19 cellular contexts compared by ENCODE assay signal in genomic region chr7:36245900-36246299, GRCh38.
DNase-seq lines count a peak whose midpoint lies in the region; ATAC-seq and TF ChIP-seq lines count a peak whose summit lies in the region.
"Had no signal": no experiment of that assay in that cellular context is flagged by ENCODE, and none has a peak within 500 bp of the region (broad histone marks: within the 10 kb centered on the region; RNA-seq: fewer than 3 reads in every experiment).

No MANE protein-coding gene starts in this region.

- H3K4me1 ChIP-seq in heart left ventricle (peaks cover 0 to 23% (median 8%) of the 10 kb centered on the region in 12 donors), right atrium auricular region (peaks cover 0 to 6% of the 10 kb centered on the region in 2 donors), neuronal stem cell (ENCODE audit: control insufficient read depth in 2 of 2, insufficient read depth in 1 of 2, low read depth in 1 of 2, low read length in 2 of 2) (no peaks in the 10 kb centered on the region), aorta (ENCODE audit: control insufficient read depth in 1 of 2, insufficient read depth in 2 of 2, low read length in 2 of 2) (peaks cover 0 to 4% of the 10 kb centered on the region in 2 donors), Peyer's patch (no peaks in the 10 kb centered on the region)

- H3K9me3 ChIP-seq in heart left ventricle: no peaks in the 10 kb centered on the region
- no peaks in the 10 kb centered on the region for H3K9me3 ChIP-seq in right atrium auricular region
- no peaks in the 10 kb centered on the region for H3K9me3 ChIP-seq in neuronal stem cell (replicated peaks in 1 of 2; ENCODE audit: control insufficient read depth in 2 of 2, insufficient read depth in 1 of 2, low read depth in 1 of 2, low read length in 2 of 2)
- H3K9me3 ChIP-seq in aorta (ENCODE audit: control insufficient read depth, low read length): no peaks in the 10 kb centered on the region
- H3K9me3 ChIP-seq in Peyer's patch: no peaks in the 10 kb centered on the region

- H3K4ac ChIP-seq in neuronal stem cell (ENCODE audit: low read length): no peak overlapping the region

- no peak for TF ChIP-seq POLR2A in heart left ventricle (IDR thresholded peaks at IDR 0.05)
- TF ChIP-seq POLR2A in Peyer's patch (IDR thresholded peaks at IDR 0.05): no peak

- no peak overlapping the region for H3K9ac ChIP-seq in neuronal stem cell (ENCODE audit: low read depth, low read length, poor library complexity)

- TF ChIP-seq CTCF in heart left ventricle (IDR thresholded peaks at IDR 0.05): no peak
- TF ChIP-seq CTCF in right atrium auricular region (IDR thresholded peaks at IDR 0.05): no peak
- no peak for TF ChIP-seq CTCF in coronary artery (IDR thresholded peaks at IDR 0.05)
- no peak for TF ChIP-seq CTCF in Peyer's patch (IDR thresholded peaks at IDR 0.05)

- H2BK120ac ChIP-seq in neuronal stem cell (ENCODE audit: low read depth, low read length): no peak overlapping the region

- no peak overlapping the region for H3K4me3 ChIP-seq in heart left ventricle
- no peak overlapping the region for H3K4me3 ChIP-seq in right atrium auricular region
- no peak overlapping the region for H3K4me3 ChIP-seq in coronary artery
- no peak overlapping the region for H3K4me3 ChIP-seq in neuronal stem cell (ENCODE audit: low read length in 2 of 2)
- H3K4me3 ChIP-seq in aorta (ENCODE audit: low read length in 2 of 2): no peak overlapping the region
- H3K4me3 ChIP-seq in Peyer's patch: no peak overlapping the region

- intact Hi-C loops in heart left ventricle (cut with DNase I) (no loop called here), aorta (cut with DNase I) (no loop called here)

- H3K27me3 ChIP-seq in heart left ventricle (no peaks in the 10 kb centered on the region), right atrium auricular region (no peaks in the 10 kb centered on the region), neuronal stem cell (ENCODE audit: control insufficient read depth in 3 of 3, insufficient read depth in 3 of 3, low read depth in 1 of 3, low read length in 3 of 3) (no peaks in the 10 kb centered on the region), aorta (ENCODE audit: control insufficient read depth in 1 of 2, insufficient read depth in 2 of 2, low read length in 1 of 2) (no peaks in the 10 kb centered on the region), Peyer's patch (no peaks in the 10 kb centered on the region)

- H3K23ac ChIP-seq in neuronal stem cell (ENCODE audit: low read depth, low read length, poor library complexity): no peak overlapping the region

- H2AFZ ChIP-seq in neuronal stem cell (ENCODE audit: low read length): no peak overlapping the region

- H2AK5ac ChIP-seq in neuronal stem cell (ENCODE audit: low read depth, low read length): no peak overlapping the region

- no peak overlapping the region for H4K8ac ChIP-seq in neuronal stem cell (ENCODE audit: low read depth, low read length)

- H3K36me3 ChIP-seq in heart left ventricle (no peaks in the 10 kb centered on the region), right atrium auricular region (no peaks in the 10 kb centered on the region), neuronal stem cell (replicated peaks in 1 of 2; ENCODE audit: control insufficient read depth in 2 of 2, insufficient read depth in 2 of 2, low read length in 2 of 2) (no peaks in the 10 kb centered on the region), aorta (ENCODE audit: control insufficient read depth in 1 of 2, insufficient read depth in 2 of 2, low read length in 1 of 2) (no peaks in the 10 kb centered on the region), Peyer's patch (no peaks in the 10 kb centered on the region)

- H4K91ac ChIP-seq in neuronal stem cell (ENCODE audit: low read depth, low read length, poor library complexity): no peak overlapping the region

- no peak overlapping the region for H2BK12ac ChIP-seq in neuronal stem cell (ENCODE audit: low read length)

- H3K18ac ChIP-seq in neuronal stem cell (ENCODE audit: low read length): no peak overlapping the region

- H3K4me2 ChIP-seq in neuronal stem cell (ENCODE audit: insufficient read depth, low read length, poor library complexity, severe bottlenecking): no peak overlapping the region

- H3K27ac ChIP-seq in heart left ventricle: peak overlapping the region in 9 of 12 donors; percentile 12 to 63 (median 26)
- no peak overlapping the region for H3K27ac ChIP-seq in right atrium auricular region
- H3K27ac ChIP-seq in coronary artery: peak overlapping the region; percentile 39 to 81
- no peak overlapping the region for H3K27ac ChIP-seq in neuronal stem cell (replicated peaks; ENCODE audit: low read length)
- peak overlapping the region; percentile 46 to 62 for H3K27ac ChIP-seq in aorta (ENCODE audit: low read depth in 1 of 2, low read length in 2 of 2)
- no peak overlapping the region for H3K27ac ChIP-seq in Peyer's patch
- H3K27ac ChIP-seq: 22Rv1, C4-2B, RWPE1 had no signal

- WGBS in heart left ventricle, 4 donors: 63 to 73% (median 71%) methylated on average over 4 of the region's 4 CpGs
- WGBS in neuronal stem cell (ENCODE audit: extremely low coverage in 2 of 2, insufficient read length in 2 of 2, insufficient replicate concordance in 1 of 2), 2 donors: no CpG with 5 or more reads among the region's 4 CpGs
- WGBS in aorta, 2 donors: 3 to 12% methylated on average over 4 of the region's 4 CpGs

- peak in 1 of 5 donors; percentile 34 for DNase-seq in heart left ventricle
- DNase-seq in right atrium auricular region (ENCODE audit: low spot score): no peak
- DNase-seq in coronary artery (ENCODE audit: low spot score): no peak
- no peak for DNase-seq in neuronal stem cell (ENCODE audit: low spot score)
- no peak for DNase-seq in aorta
- no peak for DNase-seq in left lobe of liver (ENCODE audit: low spot score)
- no peak for DNase-seq in Peyer's patch
- DNase-seq: AML-193, DMS79, KBM-7, MV-4-11, NCI-H187 treated with DMSO at 0.1 percent for 48 hours, NCI-H2227 treated with DMSO at 0.1 percent for 48 hours, NCI-H524 had no signal

- H2BK15ac ChIP-seq in neuronal stem cell (ENCODE audit: low read length): peak overlapping the region; percentile 7

- H3K79me1 ChIP-seq in neuronal stem cell (ENCODE audit: low read depth, low read length): no peaks in the 10 kb centered on the region

- H2BK5ac ChIP-seq in neuronal stem cell (ENCODE audit: low read length): no peak overlapping the region

- H3K14ac ChIP-seq in neuronal stem cell (ENCODE audit: low read length): no peak overlapping the region

- peak in 2 of 4 donors; percentile 41 to 77 for ATAC-seq in heart left ventricle
- peak; percentile 79 for ATAC-seq in aorta (ENCODE audit: low FRiP score)
- no peak for ATAC-seq in left lobe of liver
- ATAC-seq in GM19455 (IDR thresholded peaks at IDR 0.05; ENCODE audit: unreplicated experiment): no peak
- ATAC-seq: HepG2 had no signal

Comparison
In these comparisons a context has a peak if more than half of its experiments do, and no peak if none do; other contexts are left out.
1. H3K27ac ChIP-seq: peak in heart left ventricle (9 of 12), coronary artery (2 of 2) and aorta (2 of 2); none in right atrium auricular region (0 of 2), neuronal stem cell (single experiment) and Peyer's patch (0 of 4).